In genomic region chr1:10691740-10692125, GRCh38 we compare ENCODE assay signal across 10 cellular contexts.
DNase-seq lines count a peak whose midpoint lies in the region; ATAC-seq and TF ChIP-seq lines count a peak whose summit lies in the region.
"Had no signal": no experiment of that assay in that cellular context is flagged by ENCODE, and none has a peak within 500 bp of the region (broad histone marks: within the 10 kb centered on the region; RNA-seq: fewer than 3 reads in every experiment).

No MANE protein-coding gene starts in this region.

- no peak overlapping the region for H3K4me3 Mint-ChIP-seq in activated CD4-positive, alpha-beta T cell treated with anti-CD3 and anti-CD28 coated beads for 36 hours

- H3K27me3 ChIP-seq in colonic mucosa (no peaks in the 10 kb centered on the region), rectal smooth muscle tissue (ENCODE audit: control insufficient read depth, insufficient read depth, low read length) (no peaks in the 10 kb centered on the region)

- CTCF ChIA-PET in activated CD4-positive, alpha-beta T cell treated with anti-CD3 and anti-CD28 coated beads for 36 hours (lab: Charles Lee) = interaction anchor here (0.6 to 1.1 kb wide), 3 partner anchors 13 to 785 kb away, joined by 3 to 5 read pairs (median 4); no protein-coding TSS in a partner anchor

- intact Hi-C loops in activated CD4-positive, alpha-beta T cell treated with anti-CD3 and anti-CD28 coated beads for 36 hours (cut with DNase I, micrococcal nuclease) = loop anchor here (1.0 to 10.0 kb wide), 10 partner anchors 106 to 1216 kb away; partner anchors contain the start of genes CASZ1 (in 1 of the 2), KIF1B (in 1 of the 2), PGD (in 1 of the 2) and PIK3CD (in 1 of the 2)
- intact Hi-C loops in colonic mucosa (cut with DNase I) = loop anchor here (5.0 to 10.0 kb wide), 2 partner anchors 176 to 187 kb away; no protein-coding TSS in a partner anchor

- H3K9ac ChIP-seq in colonic mucosa (ENCODE audit: low read depth in 2 of 2, low read length in 2 of 2) (peak overlapping the region in 1 of 2 donors; percentile 46), rectal smooth muscle tissue (ENCODE audit: low read length) (peak overlapping the region; percentile 18)

- no peak overlapping the region for H3K27ac Mint-ChIP-seq in activated CD4-positive, alpha-beta T cell treated with anti-CD3 and anti-CD28 coated beads for 36 hours

- POLR2A ChIA-PET in activated CD4-positive, alpha-beta T cell treated with anti-CD3 and anti-CD28 coated beads for 36 hours (lab: Charles Lee) = interaction anchor here (0.9 kb wide), 1 partner anchor 9 kb away, joined by 3 read pairs; no protein-coding TSS in a partner anchor

- peaks cover 26% of the 10 kb centered on the region for H3K4me1 Mint-ChIP-seq in activated CD4-positive, alpha-beta T cell treated with anti-CD3 and anti-CD28 coated beads for 36 hours

- H3K27me3 Mint-ChIP-seq in activated CD4-positive, alpha-beta T cell treated with anti-CD3 and anti-CD28 coated beads for 36 hours = peaks cover 2% of the 10 kb centered on the region

- no peak overlapping the region for H3K4me3 ChIP-seq in colonic mucosa
- peak overlapping the region; percentile 23 for H3K4me3 ChIP-seq in rectal smooth muscle tissue (ENCODE audit: low read length)
- H3K4me3 ChIP-seq: A549 had no signal

- no peaks in the 10 kb centered on the region for H3K36me3 ChIP-seq in colonic mucosa
- no peaks in the 10 kb centered on the region for H3K36me3 ChIP-seq in rectal smooth muscle tissue (ENCODE audit: control insufficient read depth, insufficient read depth, low read length)

- DNase-seq in activated CD4-positive, alpha-beta T cell treated with anti-CD3 and anti-CD28 coated beads for 36 hours = peak; percentile 64
- no peak for DNase-seq in activated CD4-positive, alpha-beta T cell treated with anti-CD3 and anti-CD28 coated beads for 4 hours
- DNase-seq in GM03348 (ENCODE audit: low spot score) = peak; percentile 54
- DNase-seq in colonic mucosa = no peak
- DNase-seq in inferior parietal cortex (ENCODE audit: extremely low spot score) = no peak
- no peak for DNase-seq in LoVo (ENCODE audit: low spot score)
- DNase-seq: NCI-H2107 had no signal

- no peaks in the 10 kb centered on the region for H3K9me3 ChIP-seq in colonic mucosa
- H3K9me3 ChIP-seq: A549 had no signal

- no peaks in the 10 kb centered on the region for H3K9me3 Mint-ChIP-seq in activated CD4-positive, alpha-beta T cell treated with anti-CD3 and anti-CD28 coated beads for 36 hours (ENCODE audit: low read depth)

- H3K36me3 Mint-ChIP-seq in activated CD4-positive, alpha-beta T cell treated with anti-CD3 and anti-CD28 coated beads for 36 hours (ENCODE audit: low read depth) = no peaks in the 10 kb centered on the region

- peak; percentile 59 for ATAC-seq in activated CD4-positive, alpha-beta T cell treated with anti-CD3 and anti-CD28 coated beads for 36 hours
- ATAC-seq in HG02870 (IDR thresholded peaks at IDR 0.05; ENCODE audit: unreplicated experiment) = no peak

- H3K27ac ChIP-seq in colonic mucosa (peak overlapping the region; percentile 77), rectal smooth muscle tissue (ENCODE audit: low read depth, low read length) (peak overlapping the region; percentile 72)
- H3K27ac ChIP-seq: A549 had no signal

- TF ChIP-seq CTCF in colonic mucosa (IDR thresholded peaks at IDR 0.05) = no peak

- H3K4me1 ChIP-seq in colonic mucosa = peaks cover 31% of the 10 kb centered on the region
- peaks cover 57% of the 10 kb centered on the region for H3K4me1 ChIP-seq in rectal smooth muscle tissue (ENCODE audit: control insufficient read depth, insufficient read depth, low read length)

Comparison
In these comparisons a context has a peak if more than half of its experiments do, and no peak if none do; other contexts are left out.
1. DNase-seq: peak in activated CD4-positive, alpha-beta T cell treated with anti-CD3 and anti-CD28 coated beads for 36 hours (single experiment) and GM03348 (single experiment); none in activated CD4-positive, alpha-beta T cell treated with anti-CD3 and anti-CD28 coated beads for 4 hours (0 of 2), colonic mucosa (single experiment), inferior parietal cortex (single experiment) and LoVo (single experiment).